ENCODE assay signal across 8 cellular contexts in genomic region chr3:114179575-114179974, GRCh38. TPM values are rescaled to one million over a fixed set of nuclear protein-coding genes. Genes with fewer than 3 reads are reported as not detected.
DNase-seq lines count a peak whose midpoint lies in the region; ATAC-seq and TF ChIP-seq lines count a peak whose summit lies in the region.

No MANE protein-coding gene starts in this region.

- H3K9me3 Mint-ChIP-seq in activated T-helper 2 cell treated with anti-CD3 and anti-CD28 coated beads, Interferon-gamma antibody, Interleukin-2, Interleukin-4, amounts not matched to agents 10 μg/mL and 5 μg/mL and 100 μg/mL, durations not matched to agents 14 hours and 24 hours and 36 hours = peaks cover 6% of the 10 kb centered on the region

- intact Hi-C loops in head of caudate nucleus (cut with DNase I) = no loop called here
- intact Hi-C loops in vagina (cut with DNase I) = no loop called here
- intact Hi-C loops in activated T-helper 2 cell treated with anti-CD3 and anti-CD28 coated beads, Interferon-gamma antibody, Interleukin-2, Interleukin-4, amounts not matched to agents 10 μg/mL and 5 μg/mL and 100 μg/mL, durations not matched to agents 14 hours and 24 hours and 36 hours (cut with micrococcal nuclease) = no loop called here

- no peak overlapping the region for H3K4me3 Mint-ChIP-seq in activated T-helper 2 cell treated with anti-CD3 and anti-CD28 coated beads, Interferon-gamma antibody, Interleukin-2, Interleukin-4, amounts not matched to agents 10 μg/mL and 5 μg/mL and 100 μg/mL, durations not matched to agents 14 hours and 24 hours and 36 hours (ENCODE audit: low read depth)

- H3K27me3 ChIP-seq in RWPE2 (ENCODE audit: insufficient read depth, poor library complexity, severe bottlenecking) (no peaks in the 10 kb centered on the region), vagina (no peaks in the 10 kb centered on the region)

- H3K36me3 Mint-ChIP-seq in activated T-helper 2 cell treated with anti-CD3 and anti-CD28 coated beads, Interferon-gamma antibody, Interleukin-2, Interleukin-4, amounts not matched to agents 10 μg/mL and 5 μg/mL and 100 μg/mL, durations not matched to agents 14 hours and 24 hours and 36 hours (ENCODE audit: low read depth) = no peaks in the 10 kb centered on the region

- H3K4me3 ChIP-seq in RWPE2 (ENCODE audit: severe bottlenecking) (no peak overlapping the region), vagina (no peak overlapping the region)

- peak; percentile 75 for ATAC-seq in RWPE2 (ENCODE audit: low read depth)

- TF ChIP-seq POLR2A in vagina (IDR thresholded peaks at IDR 0.05) = no peak

- H3K4me1 ChIP-seq in RWPE2 (ENCODE audit: insufficient read depth, poor library complexity, severe bottlenecking) (no peaks in the 10 kb centered on the region), vagina (no peaks in the 10 kb centered on the region)

- H3K4me1 Mint-ChIP-seq in activated T-helper 2 cell treated with anti-CD3 and anti-CD28 coated beads, Interferon-gamma antibody, Interleukin-2, Interleukin-4, amounts not matched to agents 10 μg/mL and 5 μg/mL and 100 μg/mL, durations not matched to agents 14 hours and 24 hours and 36 hours (ENCODE audit: low read depth) = peaks cover 3% of the 10 kb centered on the region

- DNase-seq in DMS 273 treated with DMSO at 0.1 percent for 48 hours (lab: John Stamatoyannopoulos, UW) (peak; percentile 16), HT-29 (ENCODE audit: low spot score) (peak; percentile 35), RWPE2 (ENCODE audit: low spot score) (no peak), head of caudate nucleus (peak in 23 of 42 donors; percentile 8 to 74 (median 38)), ecto neural progenitor cell (ENCODE audit: low spot score) (no peak), vagina (ENCODE audit: extremely low spot score in 2 of 2) (no peak)
- no peak for DNase-seq in activated T-helper 2 cell treated with anti-CD3 and anti-CD28 coated beads, Interferon-gamma antibody, Interleukin-2, Interleukin-4, amounts not matched to agents 10 μg/mL and 5 μg/mL and 100 μg/mL, durations not matched to agents 14 hours and 24 hours and 36 hours (ENCODE audit: low spot score)
- DNase-seq in effector CD4-positive, alpha-beta T cell = no peak

- peaks cover 16% of the 10 kb centered on the region for H3K27me3 Mint-ChIP-seq in activated T-helper 2 cell treated with anti-CD3 and anti-CD28 coated beads, Interferon-gamma antibody, Interleukin-2, Interleukin-4, amounts not matched to agents 10 μg/mL and 5 μg/mL and 100 μg/mL, durations not matched to agents 14 hours and 24 hours and 36 hours (ENCODE audit: low read depth)

- no peak overlapping the region for H3K27ac ChIP-seq in RWPE2 (ENCODE audit: poor library complexity, severe bottlenecking)
- H3K27ac ChIP-seq in vagina = no peak overlapping the region

- H3K27ac Mint-ChIP-seq in activated T-helper 2 cell treated with anti-CD3 and anti-CD28 coated beads, Interferon-gamma antibody, Interleukin-2, Interleukin-4, amounts not matched to agents 10 μg/mL and 5 μg/mL and 100 μg/mL, durations not matched to agents 14 hours and 24 hours and 36 hours = no peak overlapping the region

- no peaks in the 10 kb centered on the region for H3K9me3 ChIP-seq in RWPE2 (ENCODE audit: severe bottlenecking)
- H3K9me3 ChIP-seq in vagina = peaks cover 4% of the 10 kb centered on the region

- TF ChIP-seq CTCF in RWPE2 (IDR thresholded peaks at IDR 0.05; ENCODE audit: poor library complexity, severe bottlenecking) (peak; percentile 47), vagina (IDR thresholded peaks at IDR 0.05) (no peak)

- H3K36me3 ChIP-seq in RWPE2 (ENCODE audit: low read depth) = no peaks in the 10 kb centered on the region
- H3K36me3 ChIP-seq in vagina = no peaks in the 10 kb centered on the region

RNA-seq across cellular contexts. Expression of gene DRD3, which starts 0.7 kb away (rescaled TPM):
- total RNA-seq in HT-29 (2014; rRNA removed; shearing (Covaris generic)) = not detected in 2 replicates
- total RNA-seq in vagina = not detected
- 0.11 TPM in 1 of 2 replicates, not detected in the other for total RNA-seq in activated T-helper 2 cell treated with anti-CD3 and anti-CD28 coated beads, Interferon-gamma antibody, Interleukin-2, Interleukin-4, amounts not matched to agents 10 μg/mL and 5 μg/mL and 100 μg/mL, durations not matched to agents 14 hours and 24 hours and 36 hours

RNA-seq across cellular contexts. Expression of gene ZNF80, which starts 57.8 kb away (rescaled TPM):
- total RNA-seq in HT-29 (2014; rRNA removed; shearing (Covaris generic)) = not detected in 2 replicates
- total RNA-seq in vagina = 0.74 TPM
- total RNA-seq in activated T-helper 2 cell treated with anti-CD3 and anti-CD28 coated beads, Interferon-gamma antibody, Interleukin-2, Interleukin-4, amounts not matched to agents 10 μg/mL and 5 μg/mL and 100 μg/mL, durations not matched to agents 14 hours and 24 hours and 36 hours = 0.64 and 0.74 TPM in 2 replicates

Comparison
In these comparisons a context has a peak if more than half of its experiments do, and no peak if none do; other contexts are left out.
1. DNase-seq: peak in DMS 273 treated with DMSO at 0.1 percent for 48 hours (single experiment), HT-29 (single experiment) and head of caudate nucleus (23 of 42); none in RWPE2 (single experiment), ecto neural progenitor cell (single experiment), vagina (0 of 2), activated T-helper 2 cell treated with anti-CD3 and anti-CD28 coated beads, Interferon-gamma antibody, Interleukin-2, Interleukin-4, amounts not matched to agents 10 μg/mL and 5 μg/mL and 100 μg/mL, durations not matched to agents 14 hours and 24 hours and 36 hours (single experiment) and effector CD4-positive, alpha-beta T cell (single experiment).